Comparison of ENCODE assay signal across 11 cellular contexts in genomic region chr10:1567742-1568495, GRCh38.
A peak's percentile ranks its signal among the peaks of the same experiment; 100 is the strongest.
DNase-seq lines count a peak whose midpoint lies in the region; ATAC-seq and TF ChIP-seq lines count a peak whose summit lies in the region.
"Had no signal": no experiment of that assay in that cellular context is flagged by ENCODE, and none has a peak within 500 bp of the region (broad histone marks: within the 10 kb centered on the region; RNA-seq: fewer than 3 reads in every experiment).

No MANE protein-coding gene starts in this region.

- H4K20me1 ChIP-seq in DND-41 (ENCODE audit: insufficient read depth, low read length) (no peaks in the 10 kb centered on the region), osteoblast (ENCODE audit: insufficient read depth, low read length) (no peaks in the 10 kb centered on the region)

- no peak overlapping the region for H3K4me3 Mint-ChIP-seq in chondrocyte (ENCODE audit: unreplicated experiment)
- H3K4me3 Mint-ChIP-seq: CD4-positive, CD25-positive, alpha-beta regulatory T cell had no signal

- no peak overlapping the region for H3K4me2 ChIP-seq in DND-41 (ENCODE audit: insufficient read depth, low read length)
- H3K4me2 ChIP-seq in osteoblast (ENCODE audit: insufficient read depth, low read length) = no peak overlapping the region
- H3K4me2 ChIP-seq: A549 had no signal

- H3K36me3 Mint-ChIP-seq in chondrocyte (ENCODE audit: low read depth) = no peaks in the 10 kb centered on the region
- H3K36me3 Mint-ChIP-seq: CD4-positive, CD25-positive, alpha-beta regulatory T cell had no signal

- no peak overlapping the region for H3K9ac ChIP-seq in DND-41 (ENCODE audit: low read depth, low read length)
- H3K9ac ChIP-seq: GM23248 had no signal

- H3K9me3 ChIP-seq in DND-41 (ENCODE audit: insufficient read depth, low read length, severe bottlenecking) = no peaks in the 10 kb centered on the region
- peaks cover 2% of the 10 kb centered on the region for H3K9me3 ChIP-seq in osteoblast (ENCODE audit: low read depth, low read length)
- H3K9me3 ChIP-seq: A549 had no signal

- no peak overlapping the region for H3K4me3 ChIP-seq in DND-41 (ENCODE audit: low read depth in 1 of 2, low read length in 2 of 2)
- H3K4me3 ChIP-seq in osteoblast (ENCODE audit: insufficient read depth, low read length) = no peak overlapping the region
- H3K4me3 ChIP-seq: A549, GM12878, GM23248 had no signal

- peaks cover 30% of the 10 kb centered on the region for H3K27me3 Mint-ChIP-seq in chondrocyte (ENCODE audit: low read depth)
- H3K27me3 Mint-ChIP-seq: CD4-positive, CD25-positive, alpha-beta regulatory T cell had no signal

- H3K27ac ChIP-seq in DND-41 (ENCODE audit: low read length) (no peak overlapping the region), osteoblast (ENCODE audit: low read depth, low read length) (no peak overlapping the region)
- H3K27ac ChIP-seq: A549, GM23248 had no signal

- DNase-seq in DND-41 = peak; percentile 42
- peak; percentile 84 for DNase-seq in chondrocyte (ENCODE audit: low spot score)
- DNase-seq in osteoblast (ENCODE audit: insufficient read length, low spot score, missing footprints) = peak; percentile 83
- DNase-seq in NCI-H526 treated with DMSO at 0.1 percent for 48 hours (lab: John Stamatoyannopoulos, UW) = no peak
- DNase-seq in T-helper 1 cell = no peak
- DNase-seq: CD4-positive, CD25-positive, alpha-beta regulatory T cell; DMS 273 treated with DMSO at 0.1 percent for 48 hours; GM23248 had no signal

- H3K27me3 ChIP-seq in DND-41 (ENCODE audit: insufficient read depth, low read length, poor library complexity) = no peaks in the 10 kb centered on the region
- H3K27me3 ChIP-seq in osteoblast (ENCODE audit: insufficient read depth, low read length) = no peaks in the 10 kb centered on the region

- no peaks in the 10 kb centered on the region for H3K9me3 Mint-ChIP-seq in chondrocyte (ENCODE audit: low read depth)

- no peak overlapping the region for H2AFZ ChIP-seq in DND-41 (ENCODE audit: low read depth, low read length)
- no peak overlapping the region for H2AFZ ChIP-seq in osteoblast (ENCODE audit: low read length)
- H2AFZ ChIP-seq: GM23248 had no signal

- peak; percentile 55 for ATAC-seq in DND-41 (ENCODE audit: insufficient read depth, low read depth)
- ATAC-seq in HG03108 (IDR thresholded peaks at IDR 0.05; ENCODE audit: unreplicated experiment) = no peak
- ATAC-seq: A549, GM12878 had no signal

- no peaks in the 10 kb centered on the region for H3K36me3 ChIP-seq in DND-41 (ENCODE audit: insufficient read depth, low read length)
- no peaks in the 10 kb centered on the region for H3K36me3 ChIP-seq in osteoblast (ENCODE audit: insufficient read depth, low read length)

- no peaks in the 10 kb centered on the region for H3K4me1 Mint-ChIP-seq in chondrocyte (ENCODE audit: low read depth)
- H3K4me1 Mint-ChIP-seq: CD4-positive, CD25-positive, alpha-beta regulatory T cell had no signal

- H3K4me1 ChIP-seq in DND-41 (ENCODE audit: insufficient read depth, low read length) (peaks cover 20% of the 10 kb centered on the region), osteoblast (ENCODE audit: insufficient read depth, low read length) (no peaks in the 10 kb centered on the region)
- H3K4me1 ChIP-seq: A549 had no signal

- H3K27ac Mint-ChIP-seq in chondrocyte (ENCODE audit: unreplicated experiment) = no peak overlapping the region
- H3K27ac Mint-ChIP-seq: CD4-positive, CD25-positive, alpha-beta regulatory T cell had no signal

- H3K79me2 ChIP-seq in DND-41 (ENCODE audit: insufficient read depth, low read length) (no peaks in the 10 kb centered on the region), osteoblast (ENCODE audit: insufficient read depth, low read length) (no peaks in the 10 kb centered on the region)

- no peak for TF ChIP-seq CTCF in DND-41 (IDR thresholded peaks at IDR 0.05; ENCODE audit: borderline replicate concordance, extremely low read depth, low read length, poor library complexity, severe bottlenecking)
- TF ChIP-seq CTCF in chondrocyte (IDR thresholded peaks at IDR 0.05) = no peak
- no peak for TF ChIP-seq CTCF in osteoblast (IDR thresholded peaks at IDR 0.05; ENCODE audit: extremely low read depth, low read depth, low read length)

Comparison
In these comparisons a context has a peak if more than half of its experiments do, and no peak if none do; other contexts are left out.
1. DNase-seq: peak in DND-41 (single experiment), chondrocyte (single experiment) and osteoblast (single experiment); none in NCI-H526 treated with DMSO at 0.1 percent for 48 hours (single experiment) and T-helper 1 cell (0 of 5).